ENCODE assay signal across 1 cellular context in the genomic region with DNA sequence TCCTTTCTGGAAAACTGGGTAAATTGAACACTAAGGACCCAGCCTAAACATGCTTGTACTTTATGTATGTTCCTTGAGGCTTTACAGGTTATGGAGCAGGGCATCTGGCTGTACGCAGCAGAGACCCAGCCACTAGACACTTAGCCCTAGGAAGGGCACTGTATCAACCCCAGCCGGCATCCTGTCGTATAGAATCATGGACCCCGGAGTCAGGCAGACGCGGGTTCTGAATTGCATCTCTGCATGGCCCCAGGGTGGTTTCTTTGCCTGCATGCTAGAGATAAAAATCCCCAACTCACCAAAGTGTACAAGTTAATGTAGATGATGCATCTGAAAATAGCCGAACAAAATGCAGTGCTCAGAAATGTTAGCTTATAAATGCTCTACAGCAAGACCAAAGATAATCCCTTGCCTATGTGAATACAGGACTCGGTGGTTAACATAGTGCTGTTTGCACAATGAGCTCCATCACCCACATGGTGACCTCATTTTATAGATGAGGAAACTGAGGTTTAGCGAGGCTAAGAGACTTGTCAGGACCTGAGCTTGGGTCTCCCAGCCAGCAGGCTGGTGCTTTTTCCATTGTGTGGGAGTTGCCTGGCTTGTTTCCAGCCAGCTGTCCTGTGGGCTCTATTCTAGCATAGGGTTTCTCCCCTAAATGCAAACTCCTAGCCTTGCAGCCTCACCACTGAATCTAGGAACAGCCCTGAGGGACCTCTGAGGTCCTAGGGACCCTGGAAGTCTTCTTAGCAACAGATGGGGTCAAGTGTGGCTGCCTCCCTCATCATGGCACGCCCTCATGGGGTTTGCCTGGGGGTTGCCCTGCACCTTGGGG.
TF ChIP-seq lines count a peak whose summit lies in the region.

No MANE protein-coding gene starts in this region.

TF ChIP-seq in K562, 482 proteins besides CTCF, POLR2A, EP300 and RAD21:
- TF ChIP-seq NFIC (IDR thresholded peaks at IDR 0.05) = peak; percentile 29; the same call in 1 of the 2 replicates
- TF ChIP-seq, protein P1, sequence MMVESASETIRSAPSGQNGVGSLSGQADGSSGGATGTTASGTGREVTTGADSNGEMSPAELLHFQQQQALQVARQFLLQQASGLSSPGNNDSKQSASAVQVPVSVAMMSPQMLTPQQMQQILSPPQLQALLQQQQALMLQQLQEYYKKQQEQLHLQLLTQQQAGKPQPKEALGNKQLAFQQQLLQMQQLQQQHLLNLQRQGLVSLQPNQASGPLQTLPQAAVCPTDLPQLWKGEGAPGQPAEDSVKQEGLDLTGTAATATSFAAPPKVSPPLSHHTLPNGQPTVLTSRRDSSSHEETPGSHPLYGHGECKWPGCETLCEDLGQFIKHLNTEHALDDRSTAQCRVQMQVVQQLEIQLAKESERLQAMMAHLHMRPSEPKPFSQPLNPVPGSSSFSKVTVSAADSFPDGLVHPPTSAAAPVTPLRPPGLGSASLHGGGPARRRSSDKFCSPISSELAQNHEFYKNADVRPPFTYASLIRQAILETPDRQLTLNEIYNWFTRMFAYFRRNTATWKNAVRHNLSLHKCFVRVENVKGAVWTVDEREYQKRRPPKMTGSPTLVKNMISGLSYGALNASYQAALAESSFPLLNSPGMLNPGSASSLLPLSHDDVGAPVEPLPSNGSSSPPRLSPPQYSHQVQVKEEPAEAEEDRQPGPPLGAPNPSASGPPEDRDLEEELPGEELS (CRISPR knock-in tag; IDR thresholded peaks at IDR 0.05; ENCODE audit: borderline replicate concordance) = no peak
